In the genomic region with DNA sequence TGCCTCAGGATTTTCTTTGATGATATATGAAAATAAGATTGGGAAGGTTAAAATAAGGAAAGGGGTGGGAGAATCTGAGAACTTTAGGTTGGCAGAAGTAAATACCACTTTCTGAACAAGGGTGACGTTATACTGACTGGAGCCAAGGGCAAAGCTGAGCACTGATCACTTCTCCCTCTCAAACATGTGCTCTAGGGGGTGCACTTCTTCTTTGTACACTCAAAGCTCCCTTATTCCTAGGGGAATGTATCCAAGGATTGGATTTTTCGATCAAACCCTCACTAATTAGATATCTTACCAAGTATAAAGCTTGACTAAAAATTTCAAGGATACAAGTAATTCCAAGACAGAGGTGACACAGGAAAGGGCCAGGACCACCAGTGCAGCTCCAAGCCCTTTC, we compare ENCODE assay signal across 1 cellular context.
TF ChIP-seq lines count a peak whose summit lies in the region.

No MANE protein-coding gene starts in this region.

TF ChIP-seq in GM23338, 12 proteins besides CTCF, POLR2A, EP300 and RAD21:
- TF ChIP-seq, protein P1, sequence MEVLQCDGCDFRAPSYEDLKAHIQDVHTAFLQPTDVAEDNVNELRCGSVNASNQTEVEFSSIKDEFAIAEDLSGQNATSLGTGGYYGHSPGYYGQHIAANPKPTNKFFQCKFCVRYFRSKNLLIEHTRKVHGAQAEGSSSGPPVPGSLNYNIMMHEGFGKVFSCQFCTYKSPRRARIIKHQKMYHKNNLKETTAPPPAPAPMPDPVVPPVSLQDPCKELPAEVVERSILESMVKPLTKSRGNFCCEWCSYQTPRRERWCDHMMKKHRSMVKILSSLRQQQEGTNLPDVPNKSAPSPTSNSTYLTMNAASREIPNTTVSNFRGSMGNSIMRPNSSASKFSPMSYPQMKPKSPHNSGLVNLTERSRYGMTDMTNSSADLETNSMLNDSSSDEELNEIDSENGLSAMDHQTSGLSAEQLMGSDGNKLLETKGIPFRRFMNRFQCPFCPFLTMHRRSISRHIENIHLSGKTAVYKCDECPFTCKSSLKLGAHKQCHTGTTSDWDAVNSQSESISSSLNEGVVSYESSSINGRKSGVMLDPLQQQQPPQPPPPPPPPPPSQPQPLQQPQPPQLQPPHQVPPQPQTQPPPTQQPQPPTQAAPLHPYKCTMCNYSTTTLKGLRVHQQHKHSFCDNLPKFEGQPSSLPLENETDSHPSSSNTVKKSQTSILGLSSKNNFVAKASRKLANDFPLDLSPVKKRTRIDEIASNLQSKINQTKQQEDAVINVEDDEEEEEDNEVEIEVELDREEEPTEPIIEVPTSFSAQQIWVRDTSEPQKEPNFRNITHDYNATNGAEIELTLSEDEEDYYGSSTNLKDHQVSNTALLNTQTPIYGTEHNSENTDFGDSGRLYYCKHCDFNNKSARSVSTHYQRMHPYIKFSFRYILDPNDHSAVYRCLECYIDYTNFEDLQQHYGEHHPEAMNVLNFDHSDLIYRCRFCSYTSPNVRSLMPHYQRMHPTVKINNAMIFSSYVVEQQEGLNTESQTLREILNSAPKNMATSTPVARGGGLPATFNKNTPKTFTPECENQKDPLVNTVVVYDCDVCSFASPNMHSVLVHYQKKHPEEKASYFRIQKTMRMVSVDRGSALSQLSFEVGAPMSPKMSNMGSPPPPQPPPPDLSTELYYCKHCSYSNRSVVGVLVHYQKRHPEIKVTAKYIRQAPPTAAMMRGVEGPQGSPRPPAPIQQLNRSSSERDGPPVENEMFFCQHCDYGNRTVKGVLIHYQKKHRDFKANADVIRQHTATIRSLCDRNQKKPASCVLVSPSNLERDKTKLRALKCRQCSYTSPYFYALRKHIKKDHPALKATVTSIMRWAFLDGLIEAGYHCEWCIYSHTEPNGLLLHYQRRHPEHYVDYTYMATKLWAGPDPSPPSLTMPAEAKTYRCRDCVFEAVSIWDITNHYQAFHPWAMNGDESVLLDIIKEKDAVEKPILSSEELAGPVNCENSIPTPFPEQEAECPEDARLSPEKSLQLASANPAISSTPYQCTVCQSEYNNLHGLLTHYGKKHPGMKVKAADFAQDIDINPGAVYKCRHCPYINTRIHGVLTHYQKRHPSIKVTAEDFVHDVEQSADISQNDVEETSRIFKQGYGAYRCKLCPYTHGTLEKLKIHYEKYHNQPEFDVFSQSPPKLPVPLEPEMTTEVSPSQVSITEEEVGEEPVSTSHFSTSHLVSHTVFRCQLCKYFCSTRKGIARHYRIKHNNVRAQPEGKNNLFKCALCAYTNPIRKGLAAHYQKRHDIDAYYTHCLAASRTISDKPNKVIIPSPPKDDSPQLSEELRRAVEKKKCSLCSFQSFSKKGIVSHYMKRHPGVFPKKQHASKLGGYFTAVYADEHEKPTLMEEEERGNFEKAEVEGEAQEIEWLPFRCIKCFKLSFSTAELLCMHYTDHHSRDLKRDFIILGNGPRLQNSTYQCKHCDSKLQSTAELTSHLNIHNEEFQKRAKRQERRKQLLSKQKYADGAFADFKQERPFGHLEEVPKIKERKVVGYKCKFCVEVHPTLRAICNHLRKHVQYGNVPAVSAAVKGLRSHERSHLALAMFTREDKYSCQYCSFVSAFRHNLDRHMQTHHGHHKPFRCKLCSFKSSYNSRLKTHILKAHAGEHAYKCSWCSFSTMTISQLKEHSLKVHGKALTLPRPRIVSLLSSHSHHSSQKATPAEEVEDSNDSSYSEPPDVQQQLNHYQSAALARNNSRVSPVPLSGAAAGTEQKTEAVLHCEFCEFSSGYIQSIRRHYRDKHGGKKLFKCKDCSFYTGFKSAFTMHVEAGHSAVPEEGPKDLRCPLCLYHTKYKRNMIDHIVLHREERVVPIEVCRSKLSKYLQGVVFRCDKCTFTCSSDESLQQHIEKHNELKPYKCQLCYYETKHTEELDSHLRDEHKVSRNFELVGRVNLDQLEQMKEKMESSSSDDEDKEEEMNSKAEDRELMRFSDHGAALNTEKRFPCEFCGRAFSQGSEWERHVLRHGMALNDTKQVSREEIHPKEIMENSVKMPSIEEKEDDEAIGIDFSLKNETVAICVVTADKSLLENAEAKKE (CRISPR knock-in tag; IDR thresholded peaks at IDR 0.05) = no peak
- TF ChIP-seq EZH2phosphoT487 (IDR thresholded peaks at IDR 0.05; ENCODE audit: unreplicated experiment) (no peak), CREB1 (CRISPR knock-in tag; IDR thresholded peaks at IDR 0.05; ENCODE audit: low read depth) (no peak), EZH2 (IDR thresholded peaks at IDR 0.05; ENCODE audit: low read depth, unreplicated experiment) (no peak), NANOG (IDR thresholded peaks at IDR 0.05; ENCODE audit: borderline replicate concordance) (no peak), ZNF114 (CRISPR knock-in tag; IDR thresholded peaks at IDR 0.05) (no peak), STAT1 (IDR thresholded peaks at IDR 0.05; ENCODE audit: unreplicated experiment) (no peak), JUNB (IDR thresholded peaks at IDR 0.05; ENCODE audit: unreplicated experiment) (no peak), ZNF331 (CRISPR knock-in tag; IDR thresholded peaks at IDR 0.05; ENCODE audit: low read depth) (no peak), POLR2AphosphoS5 (IDR thresholded peaks at IDR 0.05; ENCODE audit: low read depth) (no peak)
- TF ChIP-seq, protein P2, sequence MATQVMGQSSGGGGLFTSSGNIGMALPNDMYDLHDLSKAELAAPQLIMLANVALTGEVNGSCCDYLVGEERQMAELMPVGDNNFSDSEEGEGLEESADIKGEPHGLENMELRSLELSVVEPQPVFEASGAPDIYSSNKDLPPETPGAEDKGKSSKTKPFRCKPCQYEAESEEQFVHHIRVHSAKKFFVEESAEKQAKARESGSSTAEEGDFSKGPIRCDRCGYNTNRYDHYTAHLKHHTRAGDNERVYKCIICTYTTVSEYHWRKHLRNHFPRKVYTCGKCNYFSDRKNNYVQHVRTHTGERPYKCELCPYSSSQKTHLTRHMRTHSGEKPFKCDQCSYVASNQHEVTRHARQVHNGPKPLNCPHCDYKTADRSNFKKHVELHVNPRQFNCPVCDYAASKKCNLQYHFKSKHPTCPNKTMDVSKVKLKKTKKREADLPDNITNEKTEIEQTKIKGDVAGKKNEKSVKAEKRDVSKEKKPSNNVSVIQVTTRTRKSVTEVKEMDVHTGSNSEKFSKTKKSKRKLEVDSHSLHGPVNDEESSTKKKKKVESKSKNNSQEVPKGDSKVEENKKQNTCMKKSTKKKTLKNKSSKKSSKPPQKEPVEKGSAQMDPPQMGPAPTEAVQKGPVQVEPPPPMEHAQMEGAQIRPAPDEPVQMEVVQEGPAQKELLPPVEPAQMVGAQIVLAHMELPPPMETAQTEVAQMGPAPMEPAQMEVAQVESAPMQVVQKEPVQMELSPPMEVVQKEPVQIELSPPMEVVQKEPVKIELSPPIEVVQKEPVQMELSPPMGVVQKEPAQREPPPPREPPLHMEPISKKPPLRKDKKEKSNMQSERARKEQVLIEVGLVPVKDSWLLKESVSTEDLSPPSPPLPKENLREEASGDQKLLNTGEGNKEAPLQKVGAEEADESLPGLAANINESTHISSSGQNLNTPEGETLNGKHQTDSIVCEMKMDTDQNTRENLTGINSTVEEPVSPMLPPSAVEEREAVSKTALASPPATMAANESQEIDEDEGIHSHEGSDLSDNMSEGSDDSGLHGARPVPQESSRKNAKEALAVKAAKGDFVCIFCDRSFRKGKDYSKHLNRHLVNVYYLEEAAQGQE (IDR thresholded peaks at IDR 0.05; ENCODE audit: unreplicated experiment) = no peak
- TF ChIP-seq, protein P3, sequence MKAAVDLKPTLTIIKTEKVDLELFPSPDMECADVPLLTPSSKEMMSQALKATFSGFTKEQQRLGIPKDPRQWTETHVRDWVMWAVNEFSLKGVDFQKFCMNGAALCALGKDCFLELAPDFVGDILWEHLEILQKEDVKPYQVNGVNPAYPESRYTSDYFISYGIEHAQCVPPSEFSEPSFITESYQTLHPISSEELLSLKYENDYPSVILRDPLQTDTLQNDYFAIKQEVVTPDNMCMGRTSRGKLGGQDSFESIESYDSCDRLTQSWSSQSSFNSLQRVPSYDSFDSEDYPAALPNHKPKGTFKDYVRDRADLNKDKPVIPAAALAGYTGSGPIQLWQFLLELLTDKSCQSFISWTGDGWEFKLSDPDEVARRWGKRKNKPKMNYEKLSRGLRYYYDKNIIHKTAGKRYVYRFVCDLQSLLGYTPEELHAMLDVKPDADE (IDR thresholded peaks at IDR 0.05) = no peak
